In genomic region chr12:75526655-75527511, GRCh38 we compare ENCODE assay signal across 8 cellular contexts. TPM values are rescaled to one million over a fixed set of nuclear protein-coding genes. Genes with fewer than 3 reads are reported as not detected.
DNase-seq lines count a peak whose midpoint lies in the region; ATAC-seq and TF ChIP-seq lines count a peak whose summit lies in the region.

No MANE protein-coding gene starts in this region.

- H4K20me1 ChIP-seq in osteoblast (ENCODE audit: insufficient read depth, low read length), result no peaks in the 10 kb centered on the region

- no peaks in the 10 kb centered on the region for H3K79me2 ChIP-seq in osteoblast (ENCODE audit: insufficient read depth, low read length)

- peak; percentile 74 for TF ChIP-seq CTCF in fibroblast of mammary gland (conservative IDR thresholded peaks at IDR 0.05; ENCODE audit: control insufficient read depth, insufficient read depth, low read depth, low read length)
- peak; percentile 78 for TF ChIP-seq CTCF in osteoblast (IDR thresholded peaks at IDR 0.05; ENCODE audit: extremely low read depth, low read depth, low read length)

- no peak overlapping the region for H3K27ac ChIP-seq in osteoblast (ENCODE audit: low read depth, low read length)

- no peaks in the 10 kb centered on the region for H3K36me3 Mint-ChIP-seq in T-helper 17 cell (ENCODE audit: low read depth)

- H3K36me3 ChIP-seq in osteoblast (ENCODE audit: insufficient read depth, low read length), result no peaks in the 10 kb centered on the region

- no peaks in the 10 kb centered on the region for H3K27me3 ChIP-seq in osteoblast (ENCODE audit: insufficient read depth, low read length)

- H3K9me3 ChIP-seq in T-helper 17 cell (ENCODE audit: control insufficient read depth, low read length, poor library complexity, severe bottlenecking) (no peaks in the 10 kb centered on the region), osteoblast (ENCODE audit: low read depth, low read length) (no peaks in the 10 kb centered on the region)

- peak; percentile 99 for ATAC-seq in GM18907 (IDR thresholded peaks at IDR 0.05; ENCODE audit: unreplicated experiment)
- peak; percentile 96 for ATAC-seq in HG03025 (IDR thresholded peaks at IDR 0.05; ENCODE audit: low FRiP score, unreplicated experiment)
- ATAC-seq in T-helper 17 cell, result peak; percentile 59

- DNase-seq in COR-L47 (lab: John Stamatoyannopoulos, UW), result peak; percentile 19
- DNase-seq in NCI-H1694 treated with DMSO at 0.1 percent for 48 hours (lab: John Stamatoyannopoulos, UW), result peak; percentile 89
- no peak for DNase-seq in T-helper 17 cell
- peak; percentile 83 for DNase-seq in fibroblast of mammary gland (ENCODE audit: low read depth)
- DNase-seq in osteoblast (ENCODE audit: insufficient read length, low spot score, missing footprints), result peak; percentile 81
- no peak for DNase-seq in GF-D8 (lab: John Stamatoyannopoulos, UW)

- H3K4me2 ChIP-seq in osteoblast (ENCODE audit: insufficient read depth, low read length), result peak overlapping the region; percentile 49

- H3K4me3 ChIP-seq in fibroblast of mammary gland (ENCODE audit: control insufficient read depth, low read depth, low read length), result no peak overlapping the region
- no peak overlapping the region for H3K4me3 ChIP-seq in osteoblast (ENCODE audit: insufficient read depth, low read length)

- H3K4me3 Mint-ChIP-seq in T-helper 17 cell, result no peak overlapping the region

- H2AFZ ChIP-seq in osteoblast (ENCODE audit: low read length), result peak overlapping the region; percentile 73

- peak overlapping the region; percentile 89 for H3K27ac Mint-ChIP-seq in T-helper 17 cell

- peaks cover 42% of the 10 kb centered on the region for H3K27me3 Mint-ChIP-seq in T-helper 17 cell

- peaks cover 4% of the 10 kb centered on the region for H3K4me1 Mint-ChIP-seq in T-helper 17 cell

- peaks cover 4% of the 10 kb centered on the region for H3K4me1 ChIP-seq in osteoblast (ENCODE audit: insufficient read depth, low read length)

RNA-seq across cellular contexts. Expression of gene KRR1, which starts 15.5 kb away (rescaled TPM):
- total RNA-seq in T-helper 17 cell (100 to 1,000 TPM in 1 of 2 donors, 10 to 100 TPM in 1; 98.0 to 123 TPM), osteoblast (37.4 and 45.6 TPM in 2 replicates)

RNA-seq across cellular contexts. Expression of gene GLIPR1, which starts 46.3 kb away (rescaled TPM):
- 100 to 1,000 TPM; 104 to 105 TPM for total RNA-seq in T-helper 17 cell
- total RNA-seq in osteoblast, result 83.2 and 89.3 TPM in 2 replicates

Comparison
In these comparisons a context has a peak if more than half of its experiments do, and no peak if none do; other contexts are left out.
1. DNase-seq: peak in COR-L47 (single experiment), NCI-H1694 treated with DMSO at 0.1 percent for 48 hours (single experiment), fibroblast of mammary gland (single experiment) and osteoblast (single experiment); none in T-helper 17 cell (0 of 3) and GF-D8 (single experiment).
2. Peak in every context shown above with its lines, with median percentiles within 50 percentile points of each other: ATAC-seq.